Comparison of ENCODE assay signal across 18 cellular contexts in the genomic region with DNA sequence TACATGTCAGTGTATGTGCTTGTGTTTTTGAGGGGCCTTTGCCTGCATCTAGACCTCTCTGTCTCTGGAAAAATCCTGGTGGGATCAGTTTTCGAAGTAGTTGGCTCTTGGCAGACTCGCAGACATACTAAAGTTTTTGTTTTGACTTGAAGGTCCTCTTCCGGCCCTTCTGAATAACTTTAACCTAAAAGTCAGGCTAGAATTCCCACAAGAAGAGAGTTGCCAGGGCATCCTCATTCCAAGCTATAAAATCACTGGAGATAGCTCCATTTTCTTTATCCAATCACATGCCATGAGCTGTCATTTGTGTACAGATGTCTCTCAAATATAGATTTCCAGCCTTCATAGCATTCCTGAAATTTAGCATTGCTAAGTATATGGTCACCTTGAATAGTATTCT.
"Had no signal": no experiment of that assay in that cellular context is flagged by ENCODE, and none has a peak within 500 bp of the region (broad histone marks: within the 10 kb centered on the region; RNA-seq: fewer than 3 reads in every experiment).

No MANE protein-coding gene starts in this region.

- H3K4me2 ChIP-seq: smooth muscle cell had no signal

- H3K4me1 ChIP-seq: lower lobe of right lung had no signal

- H3K27me3 ChIP-seq: gastrocnemius medialis, heart right ventricle, neutrophil, thyroid gland, upper lobe of left lung, vagina had no signal

- H3K27ac Mint-ChIP-seq: memory B cell, mesothelial cell of epicardium had no signal

- H3K4me3 Mint-ChIP-seq: memory B cell, mesothelial cell of epicardium had no signal

- H3K4me1 Mint-ChIP-seq: memory B cell had no signal

- ATAC-seq: esophagus mucosa, gastrocnemius medialis, heart right ventricle, left cardiac atrium, lower lobe of right lung had no signal

- H3K9me3 Mint-ChIP-seq: memory B cell had no signal

- H3K4me3 ChIP-seq: gastrocnemius medialis, heart right ventricle, left ventricle myocardium inferior, lower lobe of right lung, smooth muscle cell, thyroid gland, upper lobe of left lung, vagina had no signal

- H3K36me3 ChIP-seq: gastrocnemius medialis, heart right ventricle, left ventricle myocardium inferior, lower lobe of right lung, neutrophil, thyroid gland, upper lobe of left lung, vagina had no signal

- H3K27ac ChIP-seq: gastrocnemius medialis, lower lobe of right lung, neutrophil, thyroid gland, upper lobe of left lung, vagina had no signal

- DNase-seq: effector memory CD4-positive, alpha-beta T cell; gastrocnemius medialis; heart right ventricle; kidney; left cardiac atrium; left ventricle myocardium inferior; lower lobe of right lung; posterior cingulate gyrus; stimulated activated CD4-positive, alpha-beta T cell treated with anti-CD3 and anti-CD28 coated beads, Interleukin-2, amount 100 ng/mL, for 48 hours; stimulated activated naive CD4-positive, alpha-beta T cell treated with Interleukin-2 at 50 U/mL for 16 hours; thyroid gland; upper lobe of left lung had no signal

- H3K9me3 ChIP-seq: gastrocnemius medialis, lower lobe of right lung, neutrophil, thyroid gland, upper lobe of left lung, vagina had no signal

- H3K36me3 Mint-ChIP-seq: memory B cell, mesothelial cell of epicardium had no signal

- H3K27me3 Mint-ChIP-seq: memory B cell had no signal
